12 cellular contexts compared by ENCODE assay signal in genomic region chr6:26024651-26025046, GRCh38.
DNase-seq lines count a peak whose midpoint lies in the region; ATAC-seq, FAIRE-seq and TF ChIP-seq lines count a peak whose summit lies in the region.
"Had no signal": no experiment of that assay in that cellular context is flagged by ENCODE, and none has a peak within 500 bp of the region (broad histone marks: within the 10 kb centered on the region; RNA-seq: fewer than 3 reads in every experiment).

No MANE protein-coding gene starts in this region.

- no peaks in the 10 kb centered on the region for H3K79me1 ChIP-seq in mesendoderm (ENCODE audit: low read length)

- intact Hi-C loops in HepG2 (cut with micrococcal nuclease; ENCODE audit: unreplicated experiment) (loop anchor here (10.0 kb wide), 1 partner anchor 510 kb away; the partner anchor contains the start of gene HMGN4), right lobe of liver (cut with DNase I) (no loop called here), uterus (cut with DNase I; ENCODE audit: low total_unique reads) (no loop called here)

- WGBS in HepG2 (ENCODE audit: low lambda C conversion rate) = 42% methylated on average over 3 of the region's 3 CpGs
- 72% methylated on average over 3 of the region's 3 CpGs for WGBS in right lobe of liver (ENCODE audit: insufficient coverage, low coverage, low lambda C conversion rate, missing lambda C conversion rate)
- no CpG with 5 or more reads among the region's 3 CpGs for WGBS in mesendoderm (ENCODE audit: extremely low coverage, insufficient coverage, low lambda C conversion rate)

- H3K79me2 ChIP-seq in HepG2 (ENCODE audit: insufficient read depth, low read length) (no peaks in the 10 kb centered on the region), mesendoderm (ENCODE audit: control insufficient read depth, insufficient read depth, low read length) (no peaks in the 10 kb centered on the region)

- H3K4me1 ChIP-seq in HepG2 (ENCODE audit: insufficient read depth, low read length) (peaks cover 72% of the 10 kb centered on the region), right lobe of liver (peaks cover 0 to 15% (median 5%) of the 10 kb centered on the region in 4 donors), mesendoderm (ENCODE audit: control insufficient read depth, low read depth, low read length) (peaks cover 6% of the 10 kb centered on the region), uterus (no peaks in the 10 kb centered on the region)

- H3K27ac ChIP-seq in HepG2 (ENCODE audit: extremely low read length, insufficient read depth, low read length) (no peak overlapping the region), right lobe of liver (no peak overlapping the region), mesendoderm (ENCODE audit: low read depth, low read length) (no peak overlapping the region), uterus (peak overlapping the region; percentile 95 to 97)

- in situ Hi-C loops in HepG2 (cut with HindIII; ENCODE audit: extremely low pct_ligation_motif_present, low pct_unique_long_range_greater_than_20kb) = no loop called here

- no peak overlapping the region for H2AFZ ChIP-seq in HepG2 (ENCODE audit: low read length)

- H3K4me3 ChIP-seq in HepG2 (replicated peaks in 1 of 3; ENCODE audit: insufficient read depth in 1 of 3, low read depth in 2 of 3, low read length in 3 of 3) (no peak overlapping the region), right lobe of liver (no peak overlapping the region), mesendoderm (ENCODE audit: low read length) (no peak overlapping the region), uterus (no peak overlapping the region)

- no peak overlapping the region for H3K18ac ChIP-seq in mesendoderm (ENCODE audit: low read length)

- H2BK5ac ChIP-seq in mesendoderm (ENCODE audit: low read length) = no peak overlapping the region

- TF ChIP-seq EP300 in HepG2 (IDR thresholded peaks at IDR 0.05; ENCODE audit: low read depth in 2 of 2, low read length in 2 of 2) (no peak), HepG2 (CRISPR knock-in tag; IDR thresholded peaks at IDR 0.05; ENCODE audit: borderline replicate concordance) (no peak)

- H3K4me2 ChIP-seq in HepG2 (ENCODE audit: low read depth, low read length) = peak overlapping the region; percentile 26; the same call in 1 of the 2 replicates
- H3K4me2 ChIP-seq in mesendoderm (ENCODE audit: low read length) = no peak overlapping the region

- peak overlapping the region; percentile 56 for H2BK120ac ChIP-seq in mesendoderm (ENCODE audit: low read depth, low read length)

- no peak overlapping the region for H2AK5ac ChIP-seq in mesendoderm (ENCODE audit: low read length)

- H3K9ac ChIP-seq in HepG2 (ENCODE audit: insufficient read depth, low read depth, low read length) (no peak overlapping the region), mesendoderm (ENCODE audit: low read length) (no peak overlapping the region)

- H3K27ac Mint-ChIP-seq in activated CD8-positive, alpha-beta T cell treated with anti-CD3 and anti-CD28 coated beads, Interleukin-2, amount 10 ng/mL, durations not matched to agents 7 days and 5 days = peak overlapping the region; percentile 99

- no peak for TF ChIP-seq RAD21 in HepG2 (CRISPR knock-in tag; IDR thresholded peaks at IDR 0.05)

- ATAC-seq in HepG2 (no peak), right lobe of liver (no peak), omental fat pad (ENCODE audit: low FRiP score) (no peak), HG02970 (IDR thresholded peaks at IDR 0.05; ENCODE audit: low FRiP score, unreplicated experiment) (no peak)
- ATAC-seq in activated CD8-positive, alpha-beta T cell treated with anti-CD3 and anti-CD28 coated beads, Interleukin-2, amount 10 ng/mL, durations not matched to agents 7 days and 5 days = no peak

- no peaks in the 10 kb centered on the region for H4K20me1 ChIP-seq in HepG2 (ENCODE audit: insufficient read depth, low read length)

- H3K9me3 Mint-ChIP-seq in activated CD8-positive, alpha-beta T cell treated with anti-CD3 and anti-CD28 coated beads, Interleukin-2, amount 10 ng/mL, durations not matched to agents 7 days and 5 days (ENCODE audit: insufficient read depth) = peaks cover 1% of the 10 kb centered on the region

- BruUV-seq in HepG2 (replicated peaks; lab: Mats Ljungman, UMichigan) = no TSS peak

- TF ChIP-seq POLR2A in HepG2 (IDR thresholded peaks at IDR 0.05; ENCODE audit: insufficient read depth in 1 of 2, low read depth in 2 of 2, low read length in 2 of 2) (no peak), right lobe of liver (IDR thresholded peaks at IDR 0.05) (no peak), uterus (IDR thresholded peaks at IDR 0.05) (no peak)

- no peaks in the 10 kb centered on the region for H3K36me3 ChIP-seq in HepG2 (replicated peaks in 1 of 2; ENCODE audit: control insufficient read depth in 1 of 2, insufficient read depth in 2 of 2, low read length in 2 of 2)
- H3K36me3 ChIP-seq in right lobe of liver = no peaks in the 10 kb centered on the region
- no peaks in the 10 kb centered on the region for H3K36me3 ChIP-seq in mesendoderm (ENCODE audit: control insufficient read depth, insufficient read depth, low read length)
- no peaks in the 10 kb centered on the region for H3K36me3 ChIP-seq in uterus

- H4K5ac ChIP-seq in mesendoderm (ENCODE audit: low read length) = no peak overlapping the region

- H3K4ac ChIP-seq in mesendoderm (ENCODE audit: low read depth, low read length) = no peak overlapping the region

- DNase-seq in HepG2 (ENCODE audit: low spot score) (no peak), right lobe of liver (no peak), mesendoderm (no peak), uterus (no peak), omental fat pad (ENCODE audit: low spot score) (no peak), nucleus accumbens (lab: John Stamatoyannopoulos, UW) (no peak)
- DNase-seq in activated CD8-positive, alpha-beta T cell treated with anti-CD3 and anti-CD28 coated beads, Interleukin-2, amount 10 ng/mL, durations not matched to agents 7 days and 5 days = no peak
- DNase-seq: amniotic stem cell, NCI-H2081, OCI-M1 had no signal

- FAIRE-seq in HepG2 (lab: Jason Lieb, UNC) = no peak
- FAIRE-seq: keratinocyte had no signal

- CTCF ChIA-PET in HepG2 (lab: Yijun Ruan, JAX; ENCODE audit: low intra/inter-chr PET ratio, low total read pairs) = no interaction called here
- CTCF ChIA-PET in activated CD8-positive, alpha-beta T cell treated with anti-CD3 and anti-CD28 coated beads, Interleukin-2, amount 10 ng/mL, durations not matched to agents 7 days and 5 days (lab: Charles Lee) = interaction anchor here (1.8 to 3.5 kb wide), 4 partner anchors 22 to 72 kb away, joined by 3 to 26 read pairs (median 14); partner anchors contain the start of gene HFE

- H3K4me3 Mint-ChIP-seq in activated CD8-positive, alpha-beta T cell treated with anti-CD3 and anti-CD28 coated beads, Interleukin-2, amount 10 ng/mL, durations not matched to agents 7 days and 5 days = peak overlapping the region; percentile 27

- no peaks in the 10 kb centered on the region for H3K9me3 ChIP-seq in HepG2 (ENCODE audit: low read length)
- H3K9me3 ChIP-seq in right lobe of liver = no peaks in the 10 kb centered on the region
- no peaks in the 10 kb centered on the region for H3K9me3 ChIP-seq in uterus

- H3K36me3 Mint-ChIP-seq in activated CD8-positive, alpha-beta T cell treated with anti-CD3 and anti-CD28 coated beads, Interleukin-2, amount 10 ng/mL, durations not matched to agents 7 days and 5 days (ENCODE audit: low read depth) = peaks cover 20% of the 10 kb centered on the region

- H4K8ac ChIP-seq in mesendoderm (ENCODE audit: low read depth, low read length) = no peak overlapping the region

- no peak overlapping the region for H3K23ac ChIP-seq in mesendoderm (ENCODE audit: low read length)

- H3K27me3 ChIP-seq in HepG2 (ENCODE audit: control insufficient read depth in 1 of 2, insufficient read depth in 2 of 2, low read length in 2 of 2) = no peaks in the 10 kb centered on the region; a peak in 2 of 5 replicates
- no peaks in the 10 kb centered on the region for H3K27me3 ChIP-seq in right lobe of liver
- H3K27me3 ChIP-seq in mesendoderm (ENCODE audit: insufficient read depth, low read length, poor library complexity) = no peaks in the 10 kb centered on the region
- H3K27me3 ChIP-seq in uterus = no peaks in the 10 kb centered on the region

- no peak overlapping the region for H3K56ac ChIP-seq in mesendoderm (ENCODE audit: low read length)

- H3K27me3 Mint-ChIP-seq in activated CD8-positive, alpha-beta T cell treated with anti-CD3 and anti-CD28 coated beads, Interleukin-2, amount 10 ng/mL, durations not matched to agents 7 days and 5 days (ENCODE audit: low read depth) = peaks cover 3% of the 10 kb centered on the region

- POLR2A ChIA-PET in HepG2 (lab: Yijun Ruan, JAX) = interaction anchor here (2.8 to 12.3 kb wide), 5 partner anchors 20 to 192 kb away, joined by 40 to 322 read pairs (median 43); a partner anchor contains a TSS
- POLR2A ChIA-PET in activated CD8-positive, alpha-beta T cell treated with anti-CD3 and anti-CD28 coated beads, Interleukin-2, amount 10 ng/mL, durations not matched to agents 7 days and 5 days (lab: Charles Lee) = interaction anchor here (0.7 to 19.5 kb wide), 13 partner anchors 5 to 1845 kb away, joined by 3 to 1951 read pairs (median 312); a partner anchor contains a TSS

- peaks cover 76% of the 10 kb centered on the region for H3K4me1 Mint-ChIP-seq in activated CD8-positive, alpha-beta T cell treated with anti-CD3 and anti-CD28 coated beads, Interleukin-2, amount 10 ng/mL, durations not matched to agents 7 days and 5 days (ENCODE audit: low read depth)

- no peak for TF ChIP-seq CTCF in HepG2 (CRISPR knock-in tag; IDR thresholded peaks at IDR 0.05)
- TF ChIP-seq CTCF in right lobe of liver (IDR thresholded peaks at IDR 0.05) = no peak
- no peak for TF ChIP-seq CTCF in uterus (IDR thresholded peaks at IDR 0.05)
- no peak for TF ChIP-seq CTCF in omental fat pad (IDR thresholded peaks at IDR 0.05)

- H2BK15ac ChIP-seq in mesendoderm (replicated peaks; ENCODE audit: low read depth) = no peak overlapping the region

TF ChIP-seq in HepG2, 621 proteins besides CTCF, POLR2A, EP300 and RAD21 (continues in another document):
- TF ChIP-seq GATAD1 (CRISPR knock-in tag; IDR thresholded peaks at IDR 0.05) (no peak), BRCA1 (CRISPR knock-in tag; IDR thresholded peaks at IDR 0.05) (no peak), SKI (IDR thresholded peaks at IDR 0.05; ENCODE audit: partially characterized antibody) (no peak), SOX6 (IDR thresholded peaks at IDR 0.05) (no peak), SOX6 (CRISPR knock-in tag; IDR thresholded peaks at IDR 0.05) (peak; percentile 78), SMC3 (IDR thresholded peaks at IDR 0.05; ENCODE audit: low read length) (peak; percentile 12; the same call in 1 of the 2 replicates), GATAD2A (CRISPR knock-in tag; IDR thresholded peaks at IDR 0.05) (peak; percentile 83), ZBTB3 (CRISPR knock-in tag; IDR thresholded peaks at IDR 0.05; ENCODE audit: borderline replicate concordance, low read depth) (no peak), HOXA5 (CRISPR knock-in tag; IDR thresholded peaks at IDR 0.05) (no peak)

Comparison
In these comparisons a context has a peak if more than half of its experiments do, and no peak if none do; other contexts are left out.
1. H3K27ac ChIP-seq: peak in uterus (2 of 2); none in HepG2 (single experiment), right lobe of liver (0 of 3) and mesendoderm (single experiment).